Comparison of ENCODE assay signal across 15 cellular contexts in genomic region chr7:3112499-3113134, GRCh38.
DNase-seq lines count a peak whose midpoint lies in the region; ATAC-seq and TF ChIP-seq lines count a peak whose summit lies in the region.
"Had no signal": no experiment of that assay in that cellular context is flagged by ENCODE, and none has a peak within 500 bp of the region (broad histone marks: within the 10 kb centered on the region; RNA-seq: fewer than 3 reads in every experiment).

No MANE protein-coding gene starts in this region.

- H3K9me3 ChIP-seq in MM.1S (replicated peaks; ENCODE audit: insufficient read depth, low read length) (no peaks in the 10 kb centered on the region), left lung (peaks cover 0 to 12% of the 10 kb centered on the region in 2 donors), osteoblast (ENCODE audit: low read depth, low read length) (no peaks in the 10 kb centered on the region)

- H3K27ac Mint-ChIP-seq in activated CD4-positive, alpha-beta memory T cell treated with anti-CD3 and anti-CD28 coated beads, Interleukin-2, amount 10 ng/mL, durations not matched to agents 7 days and 5 days = peak overlapping the region; percentile 89

- H3F3A ChIP-seq in MM.1S (ENCODE audit: insufficient read depth, low read length) = no peaks in the 10 kb centered on the region

- H4K20me1 ChIP-seq in MM.1S (ENCODE audit: insufficient read depth, low read length) (no peaks in the 10 kb centered on the region), osteoblast (ENCODE audit: insufficient read depth, low read length) (no peaks in the 10 kb centered on the region)

- H3K9ac ChIP-seq in MM.1S (ENCODE audit: low read length) = no peak overlapping the region
- H3K9ac ChIP-seq: parathyroid adenoma had no signal

- no peaks in the 10 kb centered on the region for H3K27me3 Mint-ChIP-seq in activated CD4-positive, alpha-beta memory T cell treated with anti-CD3 and anti-CD28 coated beads, Interleukin-2, amount 10 ng/mL, durations not matched to agents 7 days and 5 days

- intact Hi-C loops in left lung (cut with DNase I) = no loop called here

- H3K27me3 ChIP-seq in MM.1S (replicated peaks; ENCODE audit: insufficient read depth, low read length) (no peaks in the 10 kb centered on the region), left lung (peaks cover 0 to 24% of the 10 kb centered on the region in 2 donors), osteoblast (ENCODE audit: insufficient read depth, low read length) (no peaks in the 10 kb centered on the region)
- H3K27me3 ChIP-seq: upper lobe of left lung had no signal

- CTCF ChIA-PET in activated CD4-positive, alpha-beta memory T cell treated with anti-CD3 and anti-CD28 coated beads, Interleukin-2, amount 10 ng/mL, durations not matched to agents 7 days and 5 days (lab: Charles Lee) = interaction anchor here (0.9 to 1.7 kb wide), 2 partner anchors 20 to 48 kb away, joined by 3 to 6 read pairs; no protein-coding TSS in a partner anchor

- H3K36me3 ChIP-seq in MM.1S (replicated peaks; ENCODE audit: insufficient read depth, low read length) (no peaks in the 10 kb centered on the region), left lung (no peaks in the 10 kb centered on the region), osteoblast (ENCODE audit: insufficient read depth, low read length) (no peaks in the 10 kb centered on the region)
- H3K36me3 ChIP-seq: upper lobe of left lung had no signal

- H3K4me1 ChIP-seq in MM.1S (ENCODE audit: low read length) (no peaks in the 10 kb centered on the region), left lung (no peaks in the 10 kb centered on the region), osteoblast (ENCODE audit: insufficient read depth, low read length) (no peaks in the 10 kb centered on the region)
- H3K4me1 ChIP-seq: parathyroid adenoma, upper lobe of left lung had no signal

- TF ChIP-seq CTCF in MM.1S (IDR thresholded peaks at IDR 0.05; ENCODE audit: low read length) = no peak
- TF ChIP-seq CTCF in left lung (IDR thresholded peaks at IDR 0.05) = no peak
- no peak for TF ChIP-seq CTCF in osteoblast (IDR thresholded peaks at IDR 0.05; ENCODE audit: extremely low read depth, low read depth, low read length)

- peaks cover 79% of the 10 kb centered on the region for H3K36me3 Mint-ChIP-seq in activated CD4-positive, alpha-beta memory T cell treated with anti-CD3 and anti-CD28 coated beads, Interleukin-2, amount 10 ng/mL, durations not matched to agents 7 days and 5 days (ENCODE audit: low read depth)

- POLR2A ChIA-PET in activated CD4-positive, alpha-beta memory T cell treated with anti-CD3 and anti-CD28 coated beads, Interleukin-2, amount 10 ng/mL, durations not matched to agents 7 days and 5 days (lab: Charles Lee) = interaction anchor here (0.9 to 8.1 kb wide), 8 partner anchors 9 to 160 kb away, joined by 3 to 78 read pairs (median 4); no protein-coding TSS in a partner anchor

- H3K9me3 Mint-ChIP-seq in activated CD4-positive, alpha-beta memory T cell treated with anti-CD3 and anti-CD28 coated beads, Interleukin-2, amount 10 ng/mL, durations not matched to agents 7 days and 5 days = peaks cover 31% of the 10 kb centered on the region

- peaks cover 94% of the 10 kb centered on the region for H3K4me1 Mint-ChIP-seq in activated CD4-positive, alpha-beta memory T cell treated with anti-CD3 and anti-CD28 coated beads, Interleukin-2, amount 10 ng/mL, durations not matched to agents 7 days and 5 days

- H3K4me3 Mint-ChIP-seq in activated CD4-positive, alpha-beta memory T cell treated with anti-CD3 and anti-CD28 coated beads, Interleukin-2, amount 10 ng/mL, durations not matched to agents 7 days and 5 days = peak overlapping the region; percentile 36

- no peak overlapping the region for H3K4me2 ChIP-seq in MM.1S (ENCODE audit: low read depth, low read length)
- no peak overlapping the region for H3K4me2 ChIP-seq in osteoblast (ENCODE audit: insufficient read depth, low read length)

- no peaks in the 10 kb centered on the region for H3K9me2 ChIP-seq in MM.1S (replicated peaks; ENCODE audit: insufficient read depth, low read length)

- H3K4me3 ChIP-seq in MM.1S (ENCODE audit: low read length) = no peak overlapping the region
- H3K4me3 ChIP-seq in left lung = no peak overlapping the region
- H3K4me3 ChIP-seq in osteoblast (ENCODE audit: insufficient read depth, low read length) = no peak overlapping the region
- H3K4me3 ChIP-seq: lung, upper lobe of left lung had no signal

- H3K79me2 ChIP-seq in MM.1S (ENCODE audit: low read length) = no peaks in the 10 kb centered on the region
- no peaks in the 10 kb centered on the region for H3K79me2 ChIP-seq in osteoblast (ENCODE audit: insufficient read depth, low read length)
- H3K79me2 ChIP-seq: parathyroid adenoma had no signal

- H3K27ac ChIP-seq in MM.1S (ENCODE audit: low read length) = no peak overlapping the region
- no peak overlapping the region for H3K27ac ChIP-seq in left lung
- no peak overlapping the region for H3K27ac ChIP-seq in osteoblast (ENCODE audit: low read depth, low read length)
- H3K27ac ChIP-seq: 22Rv1, parathyroid adenoma, upper lobe of left lung had no signal

- DNase-seq in NCI-H1417 (lab: John Stamatoyannopoulos, UW) (peak in 2 of 3 experiments; percentile 68 to 93), NCI-H1417 treated with DMSO at 0.1 percent for 48 hours (lab: John Stamatoyannopoulos, UW) (no peak), MM.1S (peak; percentile 21), mesenteric fat pad (ENCODE audit: low spot score) (peak; percentile 41), left lung (no peak), osteoblast (ENCODE audit: insufficient read length, low spot score, missing footprints) (no peak), NCI-H2107 treated with DMSO at 0.1 percent for 48 hours (lab: John Stamatoyannopoulos, UW; ENCODE audit: unreplicated experiment) (no peak)
- peak; percentile 86 for DNase-seq in activated CD4-positive, alpha-beta memory T cell treated with anti-CD3 and anti-CD28 coated beads, Interleukin-2, amount 10 ng/mL, durations not matched to agents 7 days and 5 days
- DNase-seq: erythroblast, hypothalamus, Kasumi-1 had no signal

- H2AFZ ChIP-seq in MM.1S (ENCODE audit: low read length) = no peak overlapping the region
- no peak overlapping the region for H2AFZ ChIP-seq in osteoblast (ENCODE audit: low read length)
- H2AFZ ChIP-seq: parathyroid adenoma had no signal

- ATAC-seq in left lung = no peak

Comparison
In these comparisons a context has a peak if more than half of its experiments do, and no peak if none do; other contexts are left out.
1. DNase-seq: peak in NCI-H1417 (2 of 3), MM.1S (single experiment), activated CD4-positive, alpha-beta memory T cell treated with anti-CD3 and anti-CD28 coated beads, Interleukin-2, amount 10 ng/mL, durations not matched to agents 7 days and 5 days (single experiment) and mesenteric fat pad (single experiment); none in NCI-H1417 treated with DMSO at 0.1 percent for 48 hours (single experiment), left lung (0 of 2), osteoblast (single experiment) and NCI-H2107 treated with DMSO at 0.1 percent for 48 hours (single experiment).